ENCODE assay signal across 26 cellular contexts in genomic region chr22:39833610-39834009, GRCh38. TPM values are rescaled to one million over a fixed set of nuclear protein-coding genes. Genes with fewer than 3 reads are reported as not detected.
"Had no signal": no experiment of that assay in that cellular context is flagged by ENCODE, and none has a peak within 500 bp of the region (broad histone marks: within the 10 kb centered on the region; RNA-seq: fewer than 3 reads in every experiment).

No MANE protein-coding gene starts in this region.

- H3K9ac ChIP-seq: KMS-11 had no signal

- DNase-seq: activated CD4-positive, alpha-beta T cell treated with anti-CD3 and anti-CD28 coated beads for 48 hours; activated CD4-positive, alpha-beta T cell treated with anti-CD3 and anti-CD28 coated beads, Interleukin-2, amount 50 U/mL, for 4 hours; activated CD8-positive, alpha-beta memory T cell treated with anti-CD3 and anti-CD28 coated beads, Interleukin-2, amount 50 U/mL, for 48 hours; activated CD8-positive, alpha-beta T cell treated with anti-CD3 and anti-CD28 coated beads, Interleukin-2, amount 10 ng/mL, durations not matched to agents 7 days and 5 days; activated naive CD8-positive, alpha-beta T cell treated with anti-CD3 and anti-CD28 coated beads, Interleukin-2, amount 50 U/mL, for 24 hours; activated T-cell treated with anti-CD3 and anti-CD28 coated beads, Interleukin-2, amount 50 U/mL, for 1 hour; amniotic stem cell; NCI-H1092 treated with DMSO at 0.1 percent for 48 hours; NCI-H1417 treated with DMSO at 0.1 percent for 48 hours; NCI-H1694; NCI-H2029; NCI-H2107; NCI-H2171 treated with DMSO at 0.1 percent for 48 hours; NCI-H226; NCI-H526 treated with DMSO at 0.1 percent for 48 hours; PC-9; SIG-M5; T-cell; T-helper 2 cell; WERI-Rb-1 had no signal

- H3K4me1 ChIP-seq: ascending aorta had no signal

- ATAC-seq: activated CD4-positive, CD25-positive, alpha-beta regulatory T cell treated with anti-CD3 and anti-CD28 coated beads, Interleukin-2, amount 50 U/mL, for 24 hours; activated CD8-positive, alpha-beta T cell treated with anti-CD3 and anti-CD28 coated beads, Interleukin-2, amount 10 ng/mL, durations not matched to agents 7 days and 5 days; activated naive CD4-positive, alpha-beta T cell treated with anti-CD3 and anti-CD28 coated beads, Interleukin-2, amount 50 U/mL, for 72 hours; activated naive CD8-positive, alpha-beta T cell treated with anti-CD3 and anti-CD28 coated beads, Interleukin-2, amount 50 U/mL, for 24 hours had no signal

- H3K36me3 ChIP-seq: ascending aorta, WERI-Rb-1 had no signal

- H3K27ac ChIP-seq: ascending aorta, KMS-11, PC-9, WERI-Rb-1 had no signal

- H3K4me3 ChIP-seq: ascending aorta, PC-9 had no signal

- H3K4me2 ChIP-seq: KMS-11, PC-9 had no signal

- H3K9me3 ChIP-seq: ascending aorta had no signal

- H3K27me3 ChIP-seq: ascending aorta had no signal

RNA-seq across cellular contexts. Expression of gene ENTHD1, which starts 60.0 kb away (rescaled TPM):
- total RNA-seq: MCF 10A, NCI-H460, PC-9 had no signal
